Comparison of ENCODE assay signal across 9 cellular contexts in the genomic region with DNA sequence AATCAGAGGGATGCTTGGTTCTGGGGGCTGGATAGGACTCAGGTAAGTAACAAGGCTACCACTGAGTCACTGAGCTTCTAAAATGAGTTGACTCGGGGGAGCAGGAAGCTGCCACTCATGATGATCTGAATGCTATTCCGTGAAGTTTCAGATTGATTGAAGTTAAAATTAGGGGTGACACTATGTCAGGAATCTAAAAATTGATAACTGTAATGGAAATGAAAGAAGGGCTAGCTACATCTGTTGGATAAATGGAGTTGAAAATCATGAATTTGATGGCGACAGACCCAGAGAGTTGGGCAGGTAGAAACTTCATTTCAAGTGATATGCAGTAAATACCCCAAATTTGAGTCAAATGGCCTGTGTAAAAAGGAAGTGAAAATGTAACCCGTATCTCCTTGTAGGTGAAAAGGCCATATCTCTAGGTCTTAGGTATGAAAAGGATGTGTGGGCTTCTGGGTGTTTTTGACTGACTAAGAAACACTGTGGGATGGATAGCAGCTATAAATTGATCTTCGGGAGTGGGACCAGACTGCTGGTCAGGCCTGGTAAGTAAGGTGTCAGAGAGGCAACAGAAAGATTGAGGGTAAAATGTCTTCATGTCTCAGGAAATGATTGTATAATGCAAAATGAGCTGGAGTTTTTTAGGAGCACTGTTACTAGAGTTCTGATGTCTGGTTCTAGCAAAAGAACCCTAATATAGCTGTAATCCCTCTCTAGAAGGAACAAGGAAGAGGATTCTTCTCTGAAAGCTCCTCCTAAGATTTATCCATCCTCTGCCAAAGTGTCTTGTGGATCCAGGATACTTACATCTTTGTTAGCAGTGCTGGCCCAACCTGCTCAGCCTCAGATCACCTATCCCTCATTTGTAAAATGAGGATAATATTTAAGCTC. TPM values are rescaled to one million over a fixed set of nuclear protein-coding genes. Genes with fewer than 3 reads are reported as not detected.
A peak's percentile ranks its signal among the peaks of the same experiment; 100 is the strongest.
DNase-seq lines count a peak whose midpoint lies in the region; ATAC-seq and TF ChIP-seq lines count a peak whose summit lies in the region.
"Had no signal": no experiment of that assay in that cellular context is flagged by ENCODE, and none has a peak within 500 bp of the region (broad histone marks: within the 10 kb centered on the region; RNA-seq: fewer than 3 reads in every experiment).

No MANE protein-coding gene starts in this region.

- DNase-seq in memory B cell (ENCODE audit: low spot score in 2 of 2) (peak in 1 of 2 donors; percentile 38), sciatic nerve (ENCODE audit: low spot score) (no peak), nucleus accumbens (lab: John Stamatoyannopoulos, UW) (no peak), sigmoid colon (no peak)

- peaks cover 2% of the 10 kb centered on the region for H3K36me3 Mint-ChIP-seq in memory B cell

- H3K9me3 ChIP-seq in gastroesophageal sphincter (no peaks in the 10 kb centered on the region), sigmoid colon (no peaks in the 10 kb centered on the region)

- H3K27me3 ChIP-seq in gastroesophageal sphincter (no peaks in the 10 kb centered on the region), sigmoid colon (no peaks in the 10 kb centered on the region)
- H3K27me3 ChIP-seq: cardiac muscle cell had no signal

- TF ChIP-seq POLR2A in gastroesophageal sphincter (IDR thresholded peaks at IDR 0.05) (no peak), sigmoid colon (IDR thresholded peaks at IDR 0.05) (no peak)

- H3K4me1 Mint-ChIP-seq in memory B cell, result peaks cover 46% of the 10 kb centered on the region

- peak overlapping the region; percentile 78 for H3K4me3 Mint-ChIP-seq in memory B cell

- H3K27me3 Mint-ChIP-seq in memory B cell, result no peaks in the 10 kb centered on the region

- ATAC-seq in GM18511 (IDR thresholded peaks at IDR 0.05; ENCODE audit: unreplicated experiment), result peak; percentile 74
- peak; percentile 74 for ATAC-seq in GM21381 (IDR thresholded peaks at IDR 0.05; ENCODE audit: unreplicated experiment)
- peak; percentile 77 for ATAC-seq in HG03354 (IDR thresholded peaks at IDR 0.05; ENCODE audit: poor library complexity, severe bottlenecking, unreplicated experiment)
- ATAC-seq in memory B cell (ENCODE audit: low read depth), result peak; percentile 93
- ATAC-seq in gastroesophageal sphincter, result no peak
- no peak for ATAC-seq in sciatic nerve

- peaks cover 0 to 2% (median 0%) of the 10 kb centered on the region in 3 donors for H3K4me1 ChIP-seq in gastroesophageal sphincter
- H3K4me1 ChIP-seq in sigmoid colon, result peaks cover 0 to 3% (median 2%) of the 10 kb centered on the region in 4 donors

- WGBS in gastroesophageal sphincter (ENCODE audit: low coverage in 1 of 2), 2 donors, result 92 to 93% methylated on average over 4 to 5 of the region's 5 CpGs
- 55 to 86% methylated on average over 5 of the region's 5 CpGs for whole genome bisulfite sequencing in sigmoid colon, 2 donors

- H3K27ac ChIP-seq in gastroesophageal sphincter (no peak overlapping the region), sigmoid colon (no peak overlapping the region)
- H3K27ac ChIP-seq: cardiac muscle cell had no signal

- H3K36me3 ChIP-seq in gastroesophageal sphincter, result no peaks in the 10 kb centered on the region
- H3K36me3 ChIP-seq in sigmoid colon, result no peaks in the 10 kb centered on the region
- H3K36me3 ChIP-seq: cardiac muscle cell had no signal

- TF ChIP-seq EP300 in gastroesophageal sphincter (IDR thresholded peaks at IDR 0.05) (no peak), sigmoid colon (IDR thresholded peaks at IDR 0.05) (no peak)

- TF ChIP-seq CTCF in gastroesophageal sphincter (IDR thresholded peaks at IDR 0.05) (no peak), sigmoid colon (IDR thresholded peaks at IDR 0.05) (no peak)

- H3K27ac Mint-ChIP-seq in memory B cell, result peak overlapping the region; percentile 96

- H3K4me3 ChIP-seq in gastroesophageal sphincter, result no peak overlapping the region
- no peak overlapping the region for H3K4me3 ChIP-seq in sigmoid colon
- H3K4me3 ChIP-seq: cardiac muscle cell had no signal

- no peaks in the 10 kb centered on the region for H3K9me3 Mint-ChIP-seq in memory B cell

- intact Hi-C loops in sciatic nerve (cut with DNase I), result no loop called here
- intact Hi-C loops in sigmoid colon (cut with DNase I), result no loop called here

RNA-seq across cellular contexts. Expression of a gene that starts 57.3 kb away (rescaled TPM):
- total RNA-seq in gastroesophageal sphincter (100 to 1,000 TPM; 123 to 228 (median 171) TPM), sciatic nerve (163 TPM), sigmoid colon (100 to 1,000 TPM; 115 to 192 (median 164) TPM)
- 100 to 1,000 TPM; 136 to 274 (median 160) TPM for polyA plus RNA-seq in sigmoid colon

Comparison
In these comparisons a context has a peak if more than half of its experiments do, and no peak if none do; other contexts are left out.
1. ATAC-seq: peak in GM18511 (single experiment), GM21381 (single experiment), HG03354 (single experiment) and memory B cell (single experiment); none in gastroesophageal sphincter (single experiment) and sciatic nerve (single experiment).